11 cellular contexts compared by ENCODE assay signal in the genomic region with DNA sequence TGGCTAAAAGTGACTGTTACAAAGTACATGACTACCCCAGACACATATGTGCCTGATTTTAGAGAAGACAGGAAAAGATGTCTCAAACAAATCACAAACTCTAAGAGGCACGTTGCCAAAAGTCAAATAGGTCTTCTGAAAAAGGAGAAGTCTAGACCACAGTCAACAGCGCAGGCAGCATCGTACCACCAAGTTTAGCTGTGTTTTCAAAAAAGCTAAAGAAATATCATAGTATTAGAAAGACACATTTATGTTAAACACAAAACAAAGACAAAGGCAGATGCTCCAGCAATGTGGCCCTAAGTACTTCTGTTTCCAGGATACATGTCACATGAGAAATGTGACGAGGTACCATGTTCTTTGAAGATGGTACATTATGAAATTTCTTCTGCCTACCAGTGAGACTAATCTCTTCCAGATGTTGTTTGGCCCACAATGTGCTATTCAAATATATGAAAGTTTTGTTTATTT. TPM values are rescaled to one million over a fixed set of nuclear protein-coding genes. Genes with fewer than 3 reads are reported as not detected.
DNase-seq lines count a peak whose midpoint lies in the region; ATAC-seq and TF ChIP-seq lines count a peak whose summit lies in the region.
"Had no signal": no experiment of that assay in that cellular context is flagged by ENCODE, and none has a peak within 500 bp of the region (broad histone marks: within the 10 kb centered on the region; RNA-seq: fewer than 3 reads in every experiment).

No MANE protein-coding gene starts in this region.

- no peaks in the 10 kb centered on the region for H3K27me3 ChIP-seq in thoracic aorta (replicated peaks; ENCODE audit: insufficient read depth)
- H3K27me3 ChIP-seq: uterus had no signal

- H3K27ac ChIP-seq in thoracic aorta, result peak overlapping the region; percentile 16 to 41
- H3K27ac ChIP-seq: neutrophil, uterus had no signal

- TF ChIP-seq CTCF in foreskin fibroblast (IDR thresholded peaks at IDR 0.05; ENCODE audit: low read depth, low read length) (no peak), thoracic aorta (IDR thresholded peaks at IDR 0.05) (no peak)

- H3K4me3 ChIP-seq in foreskin fibroblast (ENCODE audit: low read depth in 1 of 2, low read length in 2 of 2), result no peak overlapping the region
- H3K4me3 ChIP-seq in thoracic aorta, result no peak overlapping the region
- H3K4me3 ChIP-seq: uterus had no signal

- H3K36me3 ChIP-seq in thoracic aorta, result no peaks in the 10 kb centered on the region
- H3K36me3 ChIP-seq: neutrophil, uterus had no signal

- DNase-seq in RPMI8226 (peak; percentile 4), foreskin fibroblast (peak; percentile 79 to 87), thoracic aorta (ENCODE audit: low spot score) (no peak), COR-L47 (lab: John Stamatoyannopoulos, UW) (no peak)
- no peak for DNase-seq in activated CD4-positive, alpha-beta T cell treated with anti-CD3 and anti-CD28 coated beads, Interleukin-2, amount 50 U/mL, for 4 hours
- DNase-seq: NCI-H1417, uterus had no signal

- no peaks in the 10 kb centered on the region for H3K9me3 ChIP-seq in thoracic aorta
- H3K9me3 ChIP-seq: neutrophil, uterus had no signal

- peak; percentile 51 for ATAC-seq in GM21526 (IDR thresholded peaks at IDR 0.05; ENCODE audit: low FRiP score, unreplicated experiment)
- ATAC-seq in thoracic aorta (ENCODE audit: insufficient number of reproducible peaks, low FRiP score, low read depth), result no peak
- ATAC-seq in GM21786 (IDR thresholded peaks at IDR 0.05; ENCODE audit: unreplicated experiment), result no peak

- H3K4me1 ChIP-seq in thoracic aorta (ENCODE audit: control insufficient read depth in 1 of 2, low read depth in 2 of 2), result peaks cover 49 to 62% of the 10 kb centered on the region in 2 donors
- H3K4me1 ChIP-seq: uterus had no signal

RNA-seq across cellular contexts. Expression of a gene that starts 43.5 kb away (rescaled TPM):
- total RNA-seq in thoracic aorta, result 10 to 100 TPM; 85.1 to 94.0 TPM
- total RNA-seq: dermis microvascular lymphatic vessel endothelial cell had no signal

Comparison
In these comparisons a context has a peak if more than half of its experiments do, and no peak if none do; other contexts are left out.
1. DNase-seq: peak in RPMI8226 (single experiment) and foreskin fibroblast (2 of 2); none in thoracic aorta (single experiment), activated CD4-positive, alpha-beta T cell treated with anti-CD3 and anti-CD28 coated beads, Interleukin-2, amount 50 U/mL, for 4 hours (0 of 2) and COR-L47 (single experiment).